In the genomic region with DNA sequence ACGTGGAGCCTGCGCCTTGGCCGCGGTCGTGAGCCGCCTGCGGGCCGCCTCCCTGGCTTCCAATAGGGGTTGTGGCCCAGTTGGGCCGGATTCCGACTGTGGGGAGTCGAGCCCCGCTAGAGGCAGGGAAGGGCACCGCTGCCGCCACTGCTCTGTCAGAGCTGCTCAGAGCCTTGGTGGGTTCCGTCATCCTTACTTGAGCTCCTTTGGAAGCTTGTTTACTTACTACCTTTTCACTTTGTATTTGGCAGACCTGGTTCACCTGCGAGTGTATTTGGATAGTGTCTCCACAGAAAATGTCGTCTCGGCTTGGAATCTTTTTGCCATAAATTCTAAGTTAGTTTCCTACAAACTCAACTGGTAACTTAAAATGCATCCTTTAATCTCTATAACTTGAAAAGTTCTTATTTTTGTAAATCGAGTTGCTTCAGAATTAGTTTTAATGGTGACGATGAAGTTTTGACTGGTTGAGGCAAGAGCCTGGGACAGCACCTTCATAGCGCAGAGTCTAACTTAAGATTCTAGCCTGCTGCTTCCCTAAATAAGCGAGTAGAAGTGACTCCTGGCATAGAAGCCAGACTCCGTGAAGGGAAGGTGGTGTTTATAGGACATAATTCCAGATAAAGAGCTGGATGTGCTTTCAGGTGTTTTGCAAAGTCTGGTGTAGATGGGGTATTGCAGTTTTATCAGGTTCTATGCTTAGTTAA, we compare ENCODE assay signal across 1 cellular context.
TF ChIP-seq lines count a peak whose summit lies in the region.

No MANE protein-coding gene starts in this region.

TF ChIP-seq in HEK293, 187 proteins besides CTCF, POLR2A, EP300 and RAD21 (continued from another document):
- TF ChIP-seq, protein P1, sequence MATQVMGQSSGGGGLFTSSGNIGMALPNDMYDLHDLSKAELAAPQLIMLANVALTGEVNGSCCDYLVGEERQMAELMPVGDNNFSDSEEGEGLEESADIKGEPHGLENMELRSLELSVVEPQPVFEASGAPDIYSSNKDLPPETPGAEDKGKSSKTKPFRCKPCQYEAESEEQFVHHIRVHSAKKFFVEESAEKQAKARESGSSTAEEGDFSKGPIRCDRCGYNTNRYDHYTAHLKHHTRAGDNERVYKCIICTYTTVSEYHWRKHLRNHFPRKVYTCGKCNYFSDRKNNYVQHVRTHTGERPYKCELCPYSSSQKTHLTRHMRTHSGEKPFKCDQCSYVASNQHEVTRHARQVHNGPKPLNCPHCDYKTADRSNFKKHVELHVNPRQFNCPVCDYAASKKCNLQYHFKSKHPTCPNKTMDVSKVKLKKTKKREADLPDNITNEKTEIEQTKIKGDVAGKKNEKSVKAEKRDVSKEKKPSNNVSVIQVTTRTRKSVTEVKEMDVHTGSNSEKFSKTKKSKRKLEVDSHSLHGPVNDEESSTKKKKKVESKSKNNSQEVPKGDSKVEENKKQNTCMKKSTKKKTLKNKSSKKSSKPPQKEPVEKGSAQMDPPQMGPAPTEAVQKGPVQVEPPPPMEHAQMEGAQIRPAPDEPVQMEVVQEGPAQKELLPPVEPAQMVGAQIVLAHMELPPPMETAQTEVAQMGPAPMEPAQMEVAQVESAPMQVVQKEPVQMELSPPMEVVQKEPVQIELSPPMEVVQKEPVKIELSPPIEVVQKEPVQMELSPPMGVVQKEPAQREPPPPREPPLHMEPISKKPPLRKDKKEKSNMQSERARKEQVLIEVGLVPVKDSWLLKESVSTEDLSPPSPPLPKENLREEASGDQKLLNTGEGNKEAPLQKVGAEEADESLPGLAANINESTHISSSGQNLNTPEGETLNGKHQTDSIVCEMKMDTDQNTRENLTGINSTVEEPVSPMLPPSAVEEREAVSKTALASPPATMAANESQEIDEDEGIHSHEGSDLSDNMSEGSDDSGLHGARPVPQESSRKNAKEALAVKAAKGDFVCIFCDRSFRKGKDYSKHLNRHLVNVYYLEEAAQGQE (tag by site-specific recombination; IDR thresholded peaks at IDR 0.05), result no peak
- TF ChIP-seq ZXDB (tag by site-specific recombination; IDR thresholded peaks at IDR 0.05) (no peak), ZNF585B (tag by site-specific recombination; IDR thresholded peaks at IDR 0.05) (no peak), EGR2 (tag by site-specific recombination; IDR thresholded peaks at IDR 0.05; ENCODE audit: low read depth) (no peak), ZNF501 (tag by site-specific recombination; IDR thresholded peaks at IDR 0.05) (no peak), ZNF132 (tag by site-specific recombination; IDR thresholded peaks at IDR 0.05; ENCODE audit: borderline replicate concordance) (no peak), ZFP37 (tag by site-specific recombination; IDR thresholded peaks at IDR 0.05) (no peak), ZNF10 (tag by site-specific recombination; IDR thresholded peaks at IDR 0.05) (no peak), ZNF302 (tag by site-specific recombination; IDR thresholded peaks at IDR 0.05; ENCODE audit: low read depth) (no peak), ZNF571 (tag by site-specific recombination; IDR thresholded peaks at IDR 0.05) (no peak), ZNF19 (tag by site-specific recombination; IDR thresholded peaks at IDR 0.05; ENCODE audit: low read depth) (no peak), ZNF184 (tag by site-specific recombination; IDR thresholded peaks at IDR 0.05) (no peak), ZNF18 (tag by site-specific recombination; IDR thresholded peaks at IDR 0.05) (no peak), SP3 (tag by site-specific recombination; IDR thresholded peaks at IDR 0.05) (0 out of 2 replicates have a peak, but pooled peaks have one; percentile 10), GLIS2 (tag by site-specific recombination; IDR thresholded peaks at IDR 0.05) (no peak), ZNF701 (tag by site-specific recombination; IDR thresholded peaks at IDR 0.05) (no peak), ZNF146 (tag by site-specific recombination; IDR thresholded peaks at IDR 0.05) (no peak), GFI1B (tag by site-specific recombination; IDR thresholded peaks at IDR 0.05) (no peak), ZNF654 (tag by site-specific recombination; IDR thresholded peaks at IDR 0.05; ENCODE audit: low read depth) (no peak), ZNF621 (tag by site-specific recombination; IDR thresholded peaks at IDR 0.05) (no peak), ZNF561 (tag by site-specific recombination; IDR thresholded peaks at IDR 0.05; ENCODE audit: borderline replicate concordance) (0 out of 2 replicates have a peak, but pooled peaks have one; percentile 27), ZNF274 (IDR thresholded peaks at IDR 0.05; ENCODE audit: low read length) (no peak), ZNF274 (tag by site-specific recombination; IDR thresholded peaks at IDR 0.05; ENCODE audit: borderline replicate concordance) (no peak), ZNF2 (tag by site-specific recombination; IDR thresholded peaks at IDR 0.05) (no peak), ZNF768 (tag by site-specific recombination; IDR thresholded peaks at IDR 0.05) (no peak), ZNF843 (tag by site-specific recombination; IDR thresholded peaks at IDR 0.05) (no peak), ZNF23 (tag by site-specific recombination; IDR thresholded peaks at IDR 0.05; ENCODE audit: borderline replicate concordance) (no peak), ZNF624 (tag by site-specific recombination; IDR thresholded peaks at IDR 0.05) (no peak), GLI2 (tag by site-specific recombination; IDR thresholded peaks at IDR 0.05; ENCODE audit: borderline replicate concordance, low read depth) (no peak), ZNF394 (tag by site-specific recombination; IDR thresholded peaks at IDR 0.05; ENCODE audit: borderline replicate concordance) (no peak), KLF9 (tag by site-specific recombination; IDR thresholded peaks at IDR 0.05; ENCODE audit: low read depth) (no peak), WT1 (tag by site-specific recombination; IDR thresholded peaks at IDR 0.05) (no peak)
- TF ChIP-seq, protein P2, sequence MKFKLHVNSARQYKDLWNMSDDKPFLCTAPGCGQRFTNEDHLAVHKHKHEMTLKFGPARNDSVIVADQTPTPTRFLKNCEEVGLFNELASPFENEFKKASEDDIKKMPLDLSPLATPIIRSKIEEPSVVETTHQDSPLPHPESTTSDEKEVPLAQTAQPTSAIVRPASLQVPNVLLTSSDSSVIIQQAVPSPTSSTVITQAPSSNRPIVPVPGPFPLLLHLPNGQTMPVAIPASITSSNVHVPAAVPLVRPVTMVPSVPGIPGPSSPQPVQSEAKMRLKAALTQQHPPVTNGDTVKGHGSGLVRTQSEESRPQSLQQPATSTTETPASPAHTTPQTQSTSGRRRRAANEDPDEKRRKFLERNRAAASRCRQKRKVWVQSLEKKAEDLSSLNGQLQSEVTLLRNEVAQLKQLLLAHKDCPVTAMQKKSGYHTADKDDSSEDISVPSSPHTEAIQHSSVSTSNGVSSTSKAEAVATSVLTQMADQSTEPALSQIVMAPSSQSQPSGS (tag by site-specific recombination; IDR thresholded peaks at IDR 0.05; ENCODE audit: low read depth), result no peak
- TF ChIP-seq, protein P3, sequence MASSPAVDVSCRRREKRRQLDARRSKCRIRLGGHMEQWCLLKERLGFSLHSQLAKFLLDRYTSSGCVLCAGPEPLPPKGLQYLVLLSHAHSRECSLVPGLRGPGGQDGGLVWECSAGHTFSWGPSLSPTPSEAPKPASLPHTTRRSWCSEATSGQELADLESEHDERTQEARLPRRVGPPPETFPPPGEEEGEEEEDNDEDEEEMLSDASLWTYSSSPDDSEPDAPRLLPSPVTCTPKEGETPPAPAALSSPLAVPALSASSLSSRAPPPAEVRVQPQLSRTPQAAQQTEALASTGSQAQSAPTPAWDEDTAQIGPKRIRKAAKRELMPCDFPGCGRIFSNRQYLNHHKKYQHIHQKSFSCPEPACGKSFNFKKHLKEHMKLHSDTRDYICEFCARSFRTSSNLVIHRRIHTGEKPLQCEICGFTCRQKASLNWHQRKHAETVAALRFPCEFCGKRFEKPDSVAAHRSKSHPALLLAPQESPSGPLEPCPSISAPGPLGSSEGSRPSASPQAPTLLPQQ (tag by site-specific recombination; IDR thresholded peaks at IDR 0.05), result peak; percentile 4; the same call in 1 of the 2 replicates
- TF ChIP-seq, protein P4, sequence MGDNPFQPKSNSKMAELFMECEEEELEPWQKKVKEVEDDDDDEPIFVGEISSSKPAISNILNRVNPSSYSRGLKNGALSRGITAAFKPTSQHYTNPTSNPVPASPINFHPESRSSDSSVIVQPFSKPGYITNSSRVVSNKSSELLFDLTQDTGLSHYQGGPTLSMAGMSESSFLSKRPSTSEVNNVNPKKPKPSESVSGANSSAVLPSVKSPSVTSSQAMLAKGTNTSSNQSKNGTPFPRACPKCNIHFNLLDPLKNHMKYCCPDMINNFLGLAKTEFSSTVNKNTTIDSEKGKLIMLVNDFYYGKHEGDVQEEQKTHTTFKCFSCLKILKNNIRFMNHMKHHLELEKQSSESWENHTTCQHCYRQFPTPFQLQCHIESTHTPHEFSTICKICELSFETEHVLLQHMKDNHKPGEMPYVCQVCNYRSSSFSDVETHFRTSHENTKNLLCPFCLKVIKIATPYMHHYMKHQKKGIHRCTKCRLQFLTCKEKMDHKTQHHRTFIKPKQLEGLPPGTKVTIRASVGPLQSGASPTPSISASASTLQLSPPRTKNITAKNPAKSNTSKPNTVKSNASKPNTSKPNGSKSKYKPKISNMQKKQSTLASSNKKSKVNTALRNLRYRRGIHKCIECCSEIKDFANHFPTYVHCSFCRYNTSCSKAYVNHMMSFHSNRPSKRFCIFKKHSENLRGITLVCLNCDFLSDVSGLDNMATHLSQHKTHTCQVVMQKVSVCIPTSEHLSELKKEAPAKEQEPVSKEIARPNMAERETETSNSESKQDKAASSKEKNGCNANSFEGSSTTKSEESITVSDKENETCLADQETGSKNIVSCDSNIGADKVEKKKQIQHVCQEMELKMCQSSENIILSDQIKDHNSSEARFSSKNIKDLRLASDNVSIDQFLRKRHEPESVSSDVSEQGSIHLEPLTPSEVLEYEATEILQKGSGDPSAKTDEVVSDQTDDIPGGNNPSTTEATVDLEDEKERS (tag by site-specific recombination; IDR thresholded peaks at IDR 0.05), result no peak
TF ChIP-seq in HEK293: peak in this region for 7.
